In genomic region chr16:89972244-89973234, GRCh38 we compare ENCODE assay signal across 8 cellular contexts. TPM values are rescaled to one million over a fixed set of nuclear protein-coding genes. Genes with fewer than 3 reads are reported as not detected.
DNase-seq lines count a peak whose midpoint lies in the region.

No MANE protein-coding gene starts in this region.

- no peaks in the 10 kb centered on the region for H3K36me3 ChIP-seq in GM23248 (ENCODE audit: low read depth)
- H3K36me3 ChIP-seq in neuronal stem cell (replicated peaks in 1 of 2; ENCODE audit: control insufficient read depth in 2 of 2, insufficient read depth in 2 of 2, low read length in 2 of 2): peaks cover 15 to 36% of the 10 kb centered on the region in 2 donors

- peak overlapping the region; percentile 59 for H2AK5ac ChIP-seq in neuronal stem cell (ENCODE audit: low read depth, low read length)

- H3K4me3 ChIP-seq in GM23248 (peak overlapping the region; percentile 96), neuronal stem cell (ENCODE audit: low read length in 2 of 2) (peak overlapping the region; percentile 84 to 97)

- in situ Hi-C loops in GM23248 (cut with MboI): no loop called here

- H3K27me3 ChIP-seq in GM23248 (replicated peaks; ENCODE audit: insufficient read depth): no peaks in the 10 kb centered on the region
- H3K27me3 ChIP-seq in neuronal stem cell (ENCODE audit: control insufficient read depth in 3 of 3, insufficient read depth in 3 of 3, low read depth in 1 of 3, low read length in 3 of 3): no peaks in the 10 kb centered on the region

- WGBS in GM23248 (ENCODE audit: low coverage in 1 of 2, low lambda C conversion rate in 2 of 2, missing lambda C conversion rate in 2 of 2), 2 experiments: 1% methylated on average over 84 to 96 of the region's 104 CpGs
- WGBS in neuronal stem cell (ENCODE audit: extremely low coverage in 2 of 2, insufficient read length in 2 of 2, insufficient replicate concordance in 1 of 2), 2 donors: no CpG with 5 or more reads among the region's 104 CpGs

- peak overlapping the region; percentile 96 for H2AFZ ChIP-seq in GM23248
- H2AFZ ChIP-seq in neuronal stem cell (ENCODE audit: low read length): peak overlapping the region; percentile 100

- peak overlapping the region; percentile 58 for H3K4ac ChIP-seq in neuronal stem cell (ENCODE audit: low read length)

- no peak overlapping the region for H2BK15ac ChIP-seq in neuronal stem cell (ENCODE audit: low read length)

- no peak overlapping the region for H2BK12ac ChIP-seq in neuronal stem cell (ENCODE audit: low read length)

- peak overlapping the region; percentile 30 for H2BK5ac ChIP-seq in neuronal stem cell (ENCODE audit: low read length)

- H3F3A ChIP-seq in GM23248 (ENCODE audit: insufficient read depth): 0 out of 2 replicates have a peak, but pooled peaks cover 6% of the 10 kb centered on the region

- H3K18ac ChIP-seq in neuronal stem cell (ENCODE audit: low read length): peak overlapping the region; percentile 100

- no peaks in the 10 kb centered on the region for H3K9me3 ChIP-seq in GM23248 (ENCODE audit: low read depth)
- peaks cover 22 to 23% of the 10 kb centered on the region in 2 donors for H3K9me3 ChIP-seq in neuronal stem cell (replicated peaks in 1 of 2; ENCODE audit: control insufficient read depth in 2 of 2, insufficient read depth in 1 of 2, low read depth in 1 of 2, low read length in 2 of 2)

- H4K8ac ChIP-seq in neuronal stem cell (ENCODE audit: low read depth, low read length): peak overlapping the region; percentile 84

- H4K20me1 ChIP-seq in GM23248 (ENCODE audit: insufficient read depth): no peaks in the 10 kb centered on the region

- H2BK120ac ChIP-seq in neuronal stem cell (ENCODE audit: low read depth, low read length): peak overlapping the region; percentile 98

- H3K4me1 ChIP-seq in GM23248 (ENCODE audit: insufficient read depth) (peaks cover 17% of the 10 kb centered on the region), neuronal stem cell (ENCODE audit: control insufficient read depth in 2 of 2, insufficient read depth in 1 of 2, low read depth in 1 of 2, low read length in 2 of 2) (peaks cover 7 to 10% of the 10 kb centered on the region in 2 donors)

- no peaks in the 10 kb centered on the region for H3K9me2 ChIP-seq in GM23248 (ENCODE audit: insufficient read depth)

- H3K9ac ChIP-seq in GM23248 (peak overlapping the region; percentile 93), neuronal stem cell (ENCODE audit: low read depth, low read length, poor library complexity) (peak overlapping the region; percentile 99)

- H4K91ac ChIP-seq in neuronal stem cell (ENCODE audit: low read depth, low read length, poor library complexity): peak overlapping the region; percentile 92

- peak; percentile 91 for DNase-seq in EL
- peak; percentile 95 for DNase-seq in GM23248
- peak; percentile 74 to 76 for DNase-seq in Kasumi-1 (lab: John Stamatoyannopoulos, UW)
- DNase-seq in SHP77 treated with DMSO at 0.1 percent for 48 hours (lab: John Stamatoyannopoulos, UW): peak; percentile 87
- peak; percentile 90 for DNase-seq in activated gamma-delta T cell treated with Interleukin-2 at 50 U/mL for 16 hours
- DNase-seq in foreskin melanocyte: peak; percentile 86
- DNase-seq in neuronal stem cell (ENCODE audit: low spot score): peak; percentile 94
- peak; percentile 82 for DNase-seq in stromal cell of bone marrow (ENCODE audit: low read depth)

- H3K23ac ChIP-seq in neuronal stem cell (ENCODE audit: low read depth, low read length, poor library complexity): peak overlapping the region; percentile 100

- H3K27ac ChIP-seq in GM23248 (peak overlapping the region; percentile 80), neuronal stem cell (replicated peaks; ENCODE audit: low read length) (peak overlapping the region; percentile 93)

- H3K4me2 ChIP-seq in GM23248 (ENCODE audit: unreplicated experiment): peak overlapping the region; percentile 87
- H3K4me2 ChIP-seq in neuronal stem cell (ENCODE audit: insufficient read depth, low read length, poor library complexity, severe bottlenecking): peak overlapping the region; percentile 92

- H3K14ac ChIP-seq in neuronal stem cell (ENCODE audit: low read length): no peak overlapping the region

- H3K79me1 ChIP-seq in neuronal stem cell (ENCODE audit: low read depth, low read length): peaks cover 7% of the 10 kb centered on the region

- peaks cover 73% of the 10 kb centered on the region for H3K79me2 ChIP-seq in GM23248 (ENCODE audit: insufficient read depth)

RNA-seq across cellular contexts. Expression of gene DEF8, which starts 24.0 kb away (rescaled TPM):
- total RNA-seq in GM23248 (2014; rRNA removed; shearing (Covaris generic)): 65.8 and 106 TPM in 2 replicates
- polyA plus RNA-seq in GM23248 (2016; fragmentation: Nextera tagmentation; extraction: Ambion mirVana): 85.3 and 88.9 TPM in 2 replicates
- 52.9 TPM for polyA plus RNA-seq in neuronal stem cell (2013, experiment 1 of 2)
- polyA plus RNA-seq in neuronal stem cell (2013, experiment 2 of 2): 52.2 TPM

RNA-seq across cellular contexts. Expression of gene DBNDD1, which starts 46.7 kb away (rescaled TPM):
- total RNA-seq in GM23248 (2014; rRNA removed; shearing (Covaris generic)): 2.0 and 3.1 TPM in 2 replicates
- 1.4 and 1.6 TPM in 2 replicates for polyA plus RNA-seq in GM23248 (2016; fragmentation: Nextera tagmentation; extraction: Ambion mirVana)
- polyA plus RNA-seq in neuronal stem cell (2013, experiment 1 of 2): 35.6 TPM
- 34.0 TPM for polyA plus RNA-seq in neuronal stem cell (2013, experiment 2 of 2)

RNA-seq across cellular contexts. Expression of gene TUBB3, which starts 49.4 kb away (rescaled TPM):
- total RNA-seq in GM23248 (2014; rRNA removed; shearing (Covaris generic)): 215 and 225 TPM in 2 replicates
- 95.8 and 96.4 TPM in 2 replicates for polyA plus RNA-seq in GM23248 (2016; fragmentation: Nextera tagmentation; extraction: Ambion mirVana)
- polyA plus RNA-seq in neuronal stem cell (2013, experiment 1 of 2): 121 TPM
- 119 TPM for polyA plus RNA-seq in neuronal stem cell (2013, experiment 2 of 2)

RNA-seq across cellular contexts. Expression of gene MC1R, which starts 53.9 kb away (rescaled TPM):
- total RNA-seq in GM23248 (2014; rRNA removed; shearing (Covaris generic)): 5.6 and 7.7 TPM in 2 replicates
- polyA plus RNA-seq in GM23248 (2016; fragmentation: Nextera tagmentation; extraction: Ambion mirVana): 3.8 and 4.0 TPM in 2 replicates
- polyA plus RNA-seq in neuronal stem cell (2013, experiment 1 of 2): 2.1 TPM
- 2.1 TPM for polyA plus RNA-seq in neuronal stem cell (2013, experiment 2 of 2)

Comparison
In these comparisons a context has a peak if more than half of its experiments do, and no peak if none do; other contexts are left out.
1. Peak in every context shown above with its lines: DNase-seq, H3K4me3 ChIP-seq and H3K27ac ChIP-seq.